8 cellular contexts compared by ENCODE assay signal in the genomic region with DNA sequence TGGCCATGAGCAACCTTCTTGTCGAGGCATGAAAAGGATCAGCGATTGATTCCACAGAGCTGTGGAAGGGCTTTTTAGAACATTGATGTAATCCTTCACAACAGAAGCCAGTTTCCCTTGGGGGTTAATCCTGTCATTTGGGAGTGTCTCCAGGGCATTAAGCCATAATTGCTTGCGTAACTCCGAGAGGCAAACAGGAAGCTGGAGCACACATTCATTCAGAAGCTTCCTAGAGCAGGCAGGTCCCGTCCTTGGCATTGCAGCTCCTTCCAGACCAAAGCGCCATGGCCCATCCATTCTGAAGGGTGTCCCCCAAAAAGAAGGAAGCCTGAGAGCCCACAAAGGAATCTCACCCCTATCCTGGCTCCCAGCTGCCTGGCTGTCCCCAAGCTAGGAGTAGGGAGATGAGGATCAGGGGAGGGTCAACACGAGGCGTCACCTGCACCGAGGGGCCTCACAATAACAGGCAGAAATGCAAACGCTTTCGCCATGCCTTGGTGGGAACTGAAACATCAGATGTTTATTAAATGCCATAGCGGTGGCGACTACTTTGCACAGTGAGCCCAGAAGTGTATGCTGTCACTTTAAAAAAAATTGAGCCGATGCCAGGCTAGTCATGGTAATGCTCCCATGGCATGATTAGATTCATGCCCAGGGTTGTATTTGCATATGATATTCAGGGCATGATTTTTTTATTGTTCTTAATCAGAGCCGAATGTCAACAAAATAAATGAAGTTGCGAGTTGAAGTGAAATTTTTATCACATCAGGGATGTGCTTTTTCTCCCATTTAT.
DNase-seq lines count a peak whose midpoint lies in the region; ATAC-seq lines count a peak whose summit lies in the region.
"Had no signal": no experiment of that assay in that cellular context is flagged by ENCODE, and none has a peak within 500 bp of the region (broad histone marks: within the 10 kb centered on the region; RNA-seq: fewer than 3 reads in every experiment).

No MANE protein-coding gene starts in this region.

- no peaks in the 10 kb centered on the region for H3K27me3 Mint-ChIP-seq in stimulated activated naive B cell treated with anti-CD40 and anti-IgM and Interleukin-4, amounts not matched to agents 10 μg/mL and 1 μg/mL and 100 μg/mL, for 72 hours
- H3K27me3 Mint-ChIP-seq in activated T-cell treated with anti-CD3 and anti-CD28 coated beads, Interleukin-2, amount 50 U/mL, for 4 hours (ENCODE audit: low read depth) = no peaks in the 10 kb centered on the region

- H3K4me3 ChIP-seq in HAP-1 = no peak overlapping the region

- no peaks in the 10 kb centered on the region for H3K36me3 ChIP-seq in HAP-1 (replicated peaks)

- no peak overlapping the region for H3K4me3 Mint-ChIP-seq in stimulated activated naive B cell treated with anti-CD40 and anti-IgM and Interleukin-4, amounts not matched to agents 10 μg/mL and 1 μg/mL and 100 μg/mL, for 72 hours
- no peak overlapping the region for H3K4me3 Mint-ChIP-seq in activated T-cell treated with anti-CD3 and anti-CD28 coated beads, Interleukin-2, amount 50 U/mL, for 4 hours

- H3K9me3 ChIP-seq in HAP-1 = no peaks in the 10 kb centered on the region

- H3K4me1 ChIP-seq in HAP-1 = no peaks in the 10 kb centered on the region

- H3K27me3 ChIP-seq in HAP-1 (ENCODE audit: low read depth) = no peaks in the 10 kb centered on the region

- peaks cover 3 to 10% of the 10 kb centered on the region in 2 donors for H3K4me1 Mint-ChIP-seq in stimulated activated naive B cell treated with anti-CD40 and anti-IgM and Interleukin-4, amounts not matched to agents 10 μg/mL and 1 μg/mL and 100 μg/mL, for 72 hours
- H3K4me1 Mint-ChIP-seq in activated T-cell treated with anti-CD3 and anti-CD28 coated beads, Interleukin-2, amount 50 U/mL, for 4 hours (ENCODE audit: low read depth) = no peaks in the 10 kb centered on the region

- no peak overlapping the region for H3K27ac Mint-ChIP-seq in stimulated activated naive B cell treated with anti-CD40 and anti-IgM and Interleukin-4, amounts not matched to agents 10 μg/mL and 1 μg/mL and 100 μg/mL, for 72 hours

- in situ Hi-C loops in HAP-1 (cut with MboI; ENCODE audit: low sequenced_read_pairs) = no loop called here

- DNase-seq in HAP-1 (ENCODE audit: low spot score in 2 of 2) (peak; percentile 23 to 26), NCI-H345 (lab: John Stamatoyannopoulos, UW) (peak; percentile 59), retina (peak; percentile 34)
- DNase-seq in stimulated activated naive B cell treated with anti-CD40 and anti-IgM and Interleukin-4, amounts not matched to agents 10 μg/mL and 1 μg/mL and 100 μg/mL, for 72 hours = no peak
- DNase-seq in activated T-cell treated with anti-CD3 and anti-CD28 coated beads, Interleukin-2, amount 50 U/mL, for 4 hours = no peak
- DNase-seq: cerebellar nuclear complex had no signal

- ATAC-seq in esophagus mucosa (peak; percentile 97), HG02885 (IDR thresholded peaks at IDR 0.05; ENCODE audit: poor library complexity, unreplicated experiment) (no peak)
- no peak for ATAC-seq in stimulated activated naive B cell treated with anti-CD40 and anti-IgM and Interleukin-4, amounts not matched to agents 10 μg/mL and 1 μg/mL and 100 μg/mL, for 72 hours (replicated peaks)
- ATAC-seq in activated T-cell treated with anti-CD3 and anti-CD28 coated beads, Interleukin-2, amount 50 U/mL, for 4 hours = no peak

- no peaks in the 10 kb centered on the region for H3K36me3 Mint-ChIP-seq in stimulated activated naive B cell treated with anti-CD40 and anti-IgM and Interleukin-4, amounts not matched to agents 10 μg/mL and 1 μg/mL and 100 μg/mL, for 72 hours
- no peaks in the 10 kb centered on the region for H3K36me3 Mint-ChIP-seq in activated T-cell treated with anti-CD3 and anti-CD28 coated beads, Interleukin-2, amount 50 U/mL, for 4 hours (ENCODE audit: insufficient read depth)

- no peaks in the 10 kb centered on the region for H3K9me3 Mint-ChIP-seq in stimulated activated naive B cell treated with anti-CD40 and anti-IgM and Interleukin-4, amounts not matched to agents 10 μg/mL and 1 μg/mL and 100 μg/mL, for 72 hours
- H3K9me3 Mint-ChIP-seq in activated T-cell treated with anti-CD3 and anti-CD28 coated beads, Interleukin-2, amount 50 U/mL, for 4 hours = no peaks in the 10 kb centered on the region

Comparison
In these comparisons a context has a peak if more than half of its experiments do, and no peak if none do; other contexts are left out.
1. DNase-seq: peak in HAP-1 (2 of 2), NCI-H345 (single experiment) and retina (single experiment); none in stimulated activated naive B cell treated with anti-CD40 and anti-IgM and Interleukin-4, amounts not matched to agents 10 μg/mL and 1 μg/mL and 100 μg/mL, for 72 hours (single experiment) and activated T-cell treated with anti-CD3 and anti-CD28 coated beads, Interleukin-2, amount 50 U/mL, for 4 hours (single experiment).